15 cellular contexts compared by ENCODE assay signal in genomic region chr11:3906166-3906565, GRCh38. TPM values are rescaled to one million over a fixed set of nuclear protein-coding genes. Genes with fewer than 3 reads are reported as not detected.
DNase-seq lines count a peak whose midpoint lies in the region; ATAC-seq and TF ChIP-seq lines count a peak whose summit lies in the region.
"Had no signal": no experiment of that assay in that cellular context is flagged by ENCODE, and none has a peak within 500 bp of the region (broad histone marks: within the 10 kb centered on the region; RNA-seq: fewer than 3 reads in every experiment).

No MANE protein-coding gene starts in this region.

- no peaks in the 10 kb centered on the region for H3K9me3 Mint-ChIP-seq in activated naive CD4-positive, alpha-beta T cell treated with anti-CD3 and anti-CD28 coated beads, Interleukin-2, amount 50 U/mL, for 72 hours
- no peaks in the 10 kb centered on the region for H3K9me3 Mint-ChIP-seq in activated naive CD4-positive, alpha-beta T cell treated with anti-CD3 and anti-CD28 coated beads, Interleukin-2, amount 10 ng/mL, durations not matched to agents 7 days and 5 days
- no peaks in the 10 kb centered on the region for H3K9me3 Mint-ChIP-seq in activated T-helper 17 cell treated with anti-CD3 and anti-CD28 coated beads, Interleukin-2, amount 50 U/mL, for 72 hours
- H3K9me3 Mint-ChIP-seq: brain, memory B cell had no signal

- TF ChIP-seq CTCF in right lobe of liver (IDR thresholded peaks at IDR 0.05), result no peak
- TF ChIP-seq CTCF in upper lobe of left lung (IDR thresholded peaks at IDR 0.05), result no peak

- H3K4me1 Mint-ChIP-seq in activated naive CD4-positive, alpha-beta T cell treated with anti-CD3 and anti-CD28 coated beads, Interleukin-2, amount 10 ng/mL, durations not matched to agents 7 days and 5 days, result peaks cover 75% of the 10 kb centered on the region
- H3K4me1 Mint-ChIP-seq in activated T-helper 17 cell treated with anti-CD3 and anti-CD28 coated beads, Interleukin-2, amount 50 U/mL, for 72 hours, result peaks cover 54% of the 10 kb centered on the region

- intact Hi-C loops in right lobe of liver (cut with DNase I), result no loop called here

- H3K36me3 Mint-ChIP-seq in activated naive CD4-positive, alpha-beta T cell treated with anti-CD3 and anti-CD28 coated beads, Interleukin-2, amount 50 U/mL, for 72 hours, result no peaks in the 10 kb centered on the region
- no peaks in the 10 kb centered on the region for H3K36me3 Mint-ChIP-seq in activated naive CD4-positive, alpha-beta T cell treated with anti-CD3 and anti-CD28 coated beads, Interleukin-2, amount 10 ng/mL, durations not matched to agents 7 days and 5 days
- no peaks in the 10 kb centered on the region for H3K36me3 Mint-ChIP-seq in activated T-helper 17 cell treated with anti-CD3 and anti-CD28 coated beads, Interleukin-2, amount 50 U/mL, for 72 hours (ENCODE audit: low read depth)
- H3K36me3 Mint-ChIP-seq: brain, memory B cell had no signal

- no peak for TF ChIP-seq EP300 in upper lobe of left lung (IDR thresholded peaks at IDR 0.05)

- H3K27ac ChIP-seq in right lobe of liver (peak overlapping the region in 2 of 3 donors; percentile 31 to 72), upper lobe of left lung (peak overlapping the region; percentile 36 to 75 (median 74))
- H3K27ac ChIP-seq: ovary had no signal

- no peak overlapping the region for H3K4me3 ChIP-seq in right lobe of liver
- H3K4me3 ChIP-seq in upper lobe of left lung, result no peak overlapping the region
- H3K4me3 ChIP-seq: ovary had no signal

- no peak overlapping the region for H3K4me3 Mint-ChIP-seq in activated naive CD4-positive, alpha-beta T cell treated with anti-CD3 and anti-CD28 coated beads, Interleukin-2, amount 10 ng/mL, durations not matched to agents 7 days and 5 days
- peak overlapping the region; percentile 60 for H3K4me3 Mint-ChIP-seq in activated T-helper 17 cell treated with anti-CD3 and anti-CD28 coated beads, Interleukin-2, amount 50 U/mL, for 72 hours
- H3K4me3 Mint-ChIP-seq: brain, memory B cell had no signal

- H3K36me3 ChIP-seq in right lobe of liver (no peaks in the 10 kb centered on the region), upper lobe of left lung (no peaks in the 10 kb centered on the region)
- H3K36me3 ChIP-seq: ovary had no signal

- H3K4me1 ChIP-seq in right lobe of liver, result peaks cover 4 to 45% (median 18%) of the 10 kb centered on the region in 4 donors
- H3K4me1 ChIP-seq in upper lobe of left lung, result peaks cover 38 to 48% (median 43%) of the 10 kb centered on the region in 4 donors

- DNase-seq in activated naive CD4-positive, alpha-beta T cell treated with anti-CD3 and anti-CD28 coated beads, Interleukin-2, amount 50 U/mL, for 72 hours (ENCODE audit: low spot score in 2 of 2), result no peak
- DNase-seq in activated naive CD4-positive, alpha-beta T cell treated with anti-CD3 and anti-CD28 coated beads, Interleukin-2, amount 10 ng/mL, durations not matched to agents 7 days and 5 days, result no peak
- DNase-seq in right lobe of liver (no peak), upper lobe of left lung (no peak), left lobe of liver (ENCODE audit: low spot score) (no peak), GM19240 (ENCODE audit: insufficient read length, low spot score) (no peak)
- DNase-seq: NCI-H1092 treated with DMSO at 0.1 percent for 48 hours; NCI-H446 treated with DMSO at 0.1 percent for 48 hours; OCI-M1; ovary; stimulated activated CD8-positive, alpha-beta memory T cell treated with anti-CD3 and anti-CD28 coated beads, Interleukin-4, amount 100 ng/mL, for 48 hours had no signal

- no peaks in the 10 kb centered on the region for H3K9me3 ChIP-seq in right lobe of liver
- no peaks in the 10 kb centered on the region for H3K9me3 ChIP-seq in upper lobe of left lung
- H3K9me3 ChIP-seq: ovary had no signal

- H3K27me3 ChIP-seq in right lobe of liver, result no peaks in the 10 kb centered on the region
- H3K27me3 ChIP-seq in upper lobe of left lung, result no peaks in the 10 kb centered on the region
- H3K27me3 ChIP-seq: ovary had no signal

- 87% methylated on average over 2 of the region's 2 CpGs for whole genome bisulfite sequencing in right lobe of liver (ENCODE audit: insufficient coverage, low coverage, low lambda C conversion rate, missing lambda C conversion rate)
- 97 to 98% methylated on average over 2 of the region's 2 CpGs for WGBS in upper lobe of left lung, 2 donors

- CTCF ChIA-PET in activated naive CD4-positive, alpha-beta T cell treated with anti-CD3 and anti-CD28 coated beads, Interleukin-2, amount 10 ng/mL, durations not matched to agents 7 days and 5 days (lab: Charles Lee), result interaction anchor here (1.2 to 2.8 kb wide), 8 partner anchors 23 to 65 kb away, joined by 3 to 13 read pairs (median 4); partner anchors contain the start of gene STIM1

- peak; percentile 49 to 52 for ATAC-seq in activated naive CD4-positive, alpha-beta T cell treated with anti-CD3 and anti-CD28 coated beads, Interleukin-2, amount 50 U/mL, for 72 hours
- peak; percentile 66 for ATAC-seq in activated T-helper 17 cell treated with anti-CD3 and anti-CD28 coated beads, Interleukin-2, amount 50 U/mL, for 72 hours (replicated peaks)
- ATAC-seq in right lobe of liver (peak in 1 of 4 donors; percentile 47), upper lobe of left lung (ENCODE audit: low FRiP score in 2 of 2) (no peak), GM21786 (IDR thresholded peaks at IDR 0.05; ENCODE audit: unreplicated experiment) (no peak), left lobe of liver (no peak)

- H3K27ac Mint-ChIP-seq in activated naive CD4-positive, alpha-beta T cell treated with anti-CD3 and anti-CD28 coated beads, Interleukin-2, amount 50 U/mL, for 72 hours, result peak overlapping the region; percentile 66 to 83
- H3K27ac Mint-ChIP-seq in activated naive CD4-positive, alpha-beta T cell treated with anti-CD3 and anti-CD28 coated beads, Interleukin-2, amount 10 ng/mL, durations not matched to agents 7 days and 5 days, result no peak overlapping the region
- H3K27ac Mint-ChIP-seq in activated T-helper 17 cell treated with anti-CD3 and anti-CD28 coated beads, Interleukin-2, amount 50 U/mL, for 72 hours, result peak overlapping the region; percentile 83
- H3K27ac Mint-ChIP-seq: memory B cell had no signal

- TF ChIP-seq POLR2A in right lobe of liver (IDR thresholded peaks at IDR 0.05), result no peak
- no peak for TF ChIP-seq POLR2A in upper lobe of left lung (IDR thresholded peaks at IDR 0.05)

- H3K27me3 Mint-ChIP-seq in activated naive CD4-positive, alpha-beta T cell treated with anti-CD3 and anti-CD28 coated beads, Interleukin-2, amount 10 ng/mL, durations not matched to agents 7 days and 5 days, result no peaks in the 10 kb centered on the region
- H3K27me3 Mint-ChIP-seq in activated T-helper 17 cell treated with anti-CD3 and anti-CD28 coated beads, Interleukin-2, amount 50 U/mL, for 72 hours, result no peaks in the 10 kb centered on the region
- H3K27me3 Mint-ChIP-seq: brain, memory B cell had no signal

RNA-seq across cellular contexts. Expression of gene STIM1, which starts 50.7 kb away (rescaled TPM):
- 10 to 100 TPM; 75.8 to 88.8 TPM for total RNA-seq in activated naive CD4-positive, alpha-beta T cell treated with anti-CD3 and anti-CD28 coated beads, Interleukin-2, amount 50 U/mL, for 72 hours
- total RNA-seq in activated T-helper 17 cell treated with anti-CD3 and anti-CD28 coated beads, Interleukin-2, amount 50 U/mL, for 72 hours, result 10 to 100 TPM; 68.8 to 82.7 TPM
- total RNA-seq in right lobe of liver (10 to 100 TPM; 36.4 to 48.0 (median 40.5) TPM), upper lobe of left lung (10 to 100 TPM; 39.7 to 81.8 (median 56.5) TPM), left lobe of liver (45.9 TPM)

Comparison
In these comparisons a context has a peak if more than half of its experiments do, and no peak if none do; other contexts are left out.
1. ATAC-seq: peak in activated naive CD4-positive, alpha-beta T cell treated with anti-CD3 and anti-CD28 coated beads, Interleukin-2, amount 50 U/mL, for 72 hours (2 of 2) and activated T-helper 17 cell treated with anti-CD3 and anti-CD28 coated beads, Interleukin-2, amount 50 U/mL, for 72 hours (single experiment); none in upper lobe of left lung (0 of 2), GM21786 (single experiment) and left lobe of liver (single experiment).